ENCODE assay signal across 1 cellular context in genomic region chr6:75296811-75297779, GRCh38.
TF ChIP-seq lines count a peak whose summit lies in the region.

No MANE protein-coding gene starts in this region.

TF ChIP-seq in GM23338, 12 proteins besides CTCF, POLR2A, EP300 and RAD21 (continued from another document):
- no peak for TF ChIP-seq ZNF462 (CRISPR knock-in tag; IDR thresholded peaks at IDR 0.05)
- TF ChIP-seq JUNB (IDR thresholded peaks at IDR 0.05; ENCODE audit: unreplicated experiment), result no peak
